Comparison of ENCODE assay signal across 16 cellular contexts in genomic region chr22:35587447-35587870, GRCh38. TPM values are rescaled to one million over a fixed set of nuclear protein-coding genes. Genes with fewer than 3 reads are reported as not detected.
DNase-seq lines count a peak whose midpoint lies in the region; ATAC-seq lines count a peak whose summit lies in the region.
"Had no signal": no experiment of that assay in that cellular context is flagged by ENCODE, and none has a peak within 500 bp of the region (broad histone marks: within the 10 kb centered on the region; RNA-seq: fewer than 3 reads in every experiment).

No MANE protein-coding gene starts in this region.

- POLR2A ChIA-PET in activated CD4-positive, alpha-beta T cell treated with anti-CD3 and anti-CD28 coated beads, Interleukin-2, amount 10 ng/mL, durations not matched to agents 7 days and 5 days (lab: Charles Lee), result no interaction called here

- peaks cover 3% of the 10 kb centered on the region for H3K4me1 Mint-ChIP-seq in activated CD4-positive, alpha-beta T cell treated with anti-CD3 and anti-CD28 coated beads, Interleukin-2, amount 10 ng/mL, durations not matched to agents 24 days and 14 days
- H3K4me1 Mint-ChIP-seq in activated CD4-positive, alpha-beta T cell treated with anti-CD3 and anti-CD28 coated beads, Interleukin-2, amount 10 ng/mL, durations not matched to agents 7 days and 5 days, result no peaks in the 10 kb centered on the region
- H3K4me1 Mint-ChIP-seq: neural crest cell had no signal

- no peak overlapping the region for H3K4me3 ChIP-seq in muscle layer of colon (ENCODE audit: low read depth in 1 of 2, low read length in 2 of 2)
- H3K4me3 ChIP-seq: dorsolateral prefrontal cortex had no signal

- no peak overlapping the region for H3K4me3 Mint-ChIP-seq in activated CD4-positive, alpha-beta T cell treated with anti-CD3 and anti-CD28 coated beads, Interleukin-2, amount 10 ng/mL, durations not matched to agents 24 days and 14 days
- no peak overlapping the region for H3K4me3 Mint-ChIP-seq in activated CD4-positive, alpha-beta T cell treated with anti-CD3 and anti-CD28 coated beads, Interleukin-2, amount 10 ng/mL, durations not matched to agents 7 days and 5 days
- H3K4me3 Mint-ChIP-seq: H9, neural crest cell, WTC11 had no signal

- ATAC-seq in Right ventricle myocardium inferior, result peak; percentile 82
- ATAC-seq: WTC11 had no signal

- peak overlapping the region; percentile 52 for H3K27ac ChIP-seq in muscle layer of colon (ENCODE audit: low read depth, low read length)

- DNase-seq in A172 (ENCODE audit: low spot score), result peak; percentile 64
- peak; percentile 30 for DNase-seq in LoVo (ENCODE audit: low spot score)
- peak; percentile 92 for DNase-seq in Right ventricle myocardium inferior (ENCODE audit: missing footprints)
- no peak for DNase-seq in activated CD4-positive, alpha-beta T cell treated with anti-CD3 and anti-CD28 coated beads, Interleukin-2, amount 10 ng/mL, durations not matched to agents 24 days and 14 days
- DNase-seq in activated CD4-positive, alpha-beta T cell treated with anti-CD3 and anti-CD28 coated beads, Interleukin-2, amount 10 ng/mL, durations not matched to agents 7 days and 5 days, result no peak
- no peak for DNase-seq in NCI-H2227 (lab: John Stamatoyannopoulos, UW; ENCODE audit: unreplicated experiment)
- DNase-seq in SW480 (ENCODE audit: low spot score), result no peak
- DNase-seq: activated CD8-positive, alpha-beta memory T cell treated with anti-CD3 and anti-CD28 coated beads, Interleukin-2, amount 50 U/mL, for 4 hours; H9; NCI-H1105 had no signal

- no peaks in the 10 kb centered on the region for H3K36me3 Mint-ChIP-seq in activated CD4-positive, alpha-beta T cell treated with anti-CD3 and anti-CD28 coated beads, Interleukin-2, amount 10 ng/mL, durations not matched to agents 24 days and 14 days (ENCODE audit: low read depth)
- no peaks in the 10 kb centered on the region for H3K36me3 Mint-ChIP-seq in activated CD4-positive, alpha-beta T cell treated with anti-CD3 and anti-CD28 coated beads, Interleukin-2, amount 10 ng/mL, durations not matched to agents 7 days and 5 days (ENCODE audit: low read depth)
- H3K36me3 Mint-ChIP-seq: WTC11 had no signal

- peaks cover 44% of the 10 kb centered on the region for H3K4me1 ChIP-seq in muscle layer of colon (ENCODE audit: insufficient read depth, low read length)

- H3K27me3 ChIP-seq in muscle layer of colon (ENCODE audit: control insufficient read depth in 1 of 2, insufficient read depth in 2 of 2, low read length in 2 of 2), result no peaks in the 10 kb centered on the region
- H3K27me3 ChIP-seq: dorsolateral prefrontal cortex had no signal

- CTCF ChIA-PET in activated CD4-positive, alpha-beta T cell treated with anti-CD3 and anti-CD28 coated beads, Interleukin-2, amount 10 ng/mL, durations not matched to agents 7 days and 5 days (lab: Charles Lee), result no interaction called here

- peaks cover 4% of the 10 kb centered on the region for H3K27me3 Mint-ChIP-seq in activated CD4-positive, alpha-beta T cell treated with anti-CD3 and anti-CD28 coated beads, Interleukin-2, amount 10 ng/mL, durations not matched to agents 24 days and 14 days
- H3K27me3 Mint-ChIP-seq in activated CD4-positive, alpha-beta T cell treated with anti-CD3 and anti-CD28 coated beads, Interleukin-2, amount 10 ng/mL, durations not matched to agents 7 days and 5 days, result no peaks in the 10 kb centered on the region

- intact Hi-C loops in Right ventricle myocardium inferior (cut with DNase I), result loop anchor here (2.0 kb wide), 1 partner anchor 35 kb away; no protein-coding TSS in a partner anchor
- intact Hi-C loops in activated CD4-positive, alpha-beta T cell treated with anti-CD3 and anti-CD28 coated beads, Interleukin-2, amount 10 ng/mL, durations not matched to agents 24 days and 14 days (cut with micrococcal nuclease), result no loop called here

- H3K9ac ChIP-seq in muscle layer of colon (ENCODE audit: low read length), result no peak overlapping the region

- no peaks in the 10 kb centered on the region for H3K9me3 ChIP-seq in muscle layer of colon (ENCODE audit: low read length)

- H3K36me3 ChIP-seq in muscle layer of colon (ENCODE audit: insufficient read depth, low read length), result no peaks in the 10 kb centered on the region

- no peak overlapping the region for H3K27ac Mint-ChIP-seq in activated CD4-positive, alpha-beta T cell treated with anti-CD3 and anti-CD28 coated beads, Interleukin-2, amount 10 ng/mL, durations not matched to agents 24 days and 14 days
- H3K27ac Mint-ChIP-seq in activated CD4-positive, alpha-beta T cell treated with anti-CD3 and anti-CD28 coated beads, Interleukin-2, amount 10 ng/mL, durations not matched to agents 7 days and 5 days, result no peak overlapping the region
- H3K27ac Mint-ChIP-seq: WTC11 had no signal

- H3K9me3 Mint-ChIP-seq in activated CD4-positive, alpha-beta T cell treated with anti-CD3 and anti-CD28 coated beads, Interleukin-2, amount 10 ng/mL, durations not matched to agents 24 days and 14 days, result no peaks in the 10 kb centered on the region
- no peaks in the 10 kb centered on the region for H3K9me3 Mint-ChIP-seq in activated CD4-positive, alpha-beta T cell treated with anti-CD3 and anti-CD28 coated beads, Interleukin-2, amount 10 ng/mL, durations not matched to agents 7 days and 5 days
- H3K9me3 Mint-ChIP-seq: H9, neural crest cell, WTC11 had no signal

RNA-seq across cellular contexts. Expression of gene MB, which starts 29.7 kb away (rescaled TPM):
- 3.9 and 4.5 TPM in 2 replicates for total RNA-seq in A172 (2014; rRNA removed; shearing (Covaris generic))
- 17,829 TPM for total RNA-seq in Right ventricle myocardium inferior
- 2.7 and 3.7 TPM in 2 replicates for total RNA-seq in activated CD4-positive, alpha-beta T cell treated with anti-CD3 and anti-CD28 coated beads, Interleukin-2, amount 10 ng/mL, durations not matched to agents 24 days and 14 days
- under 1 TPM in 1 of 2 experiments, not detected in 1; 0.20 TPM for total RNA-seq in activated CD4-positive, alpha-beta T cell treated with anti-CD3 and anti-CD28 coated beads, Interleukin-2, amount 10 ng/mL, durations not matched to agents 7 days and 5 days
- total RNA-seq: HT1080, neural crest cell, SK-MEL-5 had no signal

RNA-seq across cellular contexts. Expression of gene RASD2, which starts 46.8 kb away (rescaled TPM):
- 0.50 and 0.59 TPM in 2 replicates for total RNA-seq in A172 (2014; rRNA removed; shearing (Covaris generic))
- total RNA-seq in Right ventricle myocardium inferior, result 9.5 TPM
- total RNA-seq in activated CD4-positive, alpha-beta T cell treated with anti-CD3 and anti-CD28 coated beads, Interleukin-2, amount 10 ng/mL, durations not matched to agents 24 days and 14 days, result 0.09 TPM in 1 of 2 replicates, not detected in the other
- not detected for total RNA-seq in activated CD4-positive, alpha-beta T cell treated with anti-CD3 and anti-CD28 coated beads, Interleukin-2, amount 10 ng/mL, durations not matched to agents 7 days and 5 days
- total RNA-seq: HT1080, neural crest cell had no signal

Comparison
In these comparisons a context has a peak if more than half of its experiments do, and no peak if none do; other contexts are left out.
1. DNase-seq: peak in A172 (single experiment), LoVo (single experiment) and Right ventricle myocardium inferior (single experiment); none in activated CD4-positive, alpha-beta T cell treated with anti-CD3 and anti-CD28 coated beads, Interleukin-2, amount 10 ng/mL, durations not matched to agents 24 days and 14 days (single experiment), activated CD4-positive, alpha-beta T cell treated with anti-CD3 and anti-CD28 coated beads, Interleukin-2, amount 10 ng/mL, durations not matched to agents 7 days and 5 days (single experiment), NCI-H2227 (single experiment) and SW480 (single experiment).
2. RNA of gene MB, which starts 29.7 kb away (total RNA-seq): 17,829 TPM in Right ventricle myocardium inferior (single experiment); 3.9 to 4.5 TPM in A172, 2.7 to 3.7 TPM in activated CD4-positive, alpha-beta T cell treated with anti-CD3 and anti-CD28 coated beads, Interleukin-2, amount 10 ng/mL, durations not matched to agents 24 days and 14 days and 0.20 TPM in activated CD4-positive, alpha-beta T cell treated with anti-CD3 and anti-CD28 coated beads, Interleukin-2, amount 10 ng/mL, durations not matched to agents 7 days and 5 days; every median in the first group is over 1,000 times any median in the second.